Comparison of ENCODE assay signal across 10 cellular contexts in the genomic region with DNA sequence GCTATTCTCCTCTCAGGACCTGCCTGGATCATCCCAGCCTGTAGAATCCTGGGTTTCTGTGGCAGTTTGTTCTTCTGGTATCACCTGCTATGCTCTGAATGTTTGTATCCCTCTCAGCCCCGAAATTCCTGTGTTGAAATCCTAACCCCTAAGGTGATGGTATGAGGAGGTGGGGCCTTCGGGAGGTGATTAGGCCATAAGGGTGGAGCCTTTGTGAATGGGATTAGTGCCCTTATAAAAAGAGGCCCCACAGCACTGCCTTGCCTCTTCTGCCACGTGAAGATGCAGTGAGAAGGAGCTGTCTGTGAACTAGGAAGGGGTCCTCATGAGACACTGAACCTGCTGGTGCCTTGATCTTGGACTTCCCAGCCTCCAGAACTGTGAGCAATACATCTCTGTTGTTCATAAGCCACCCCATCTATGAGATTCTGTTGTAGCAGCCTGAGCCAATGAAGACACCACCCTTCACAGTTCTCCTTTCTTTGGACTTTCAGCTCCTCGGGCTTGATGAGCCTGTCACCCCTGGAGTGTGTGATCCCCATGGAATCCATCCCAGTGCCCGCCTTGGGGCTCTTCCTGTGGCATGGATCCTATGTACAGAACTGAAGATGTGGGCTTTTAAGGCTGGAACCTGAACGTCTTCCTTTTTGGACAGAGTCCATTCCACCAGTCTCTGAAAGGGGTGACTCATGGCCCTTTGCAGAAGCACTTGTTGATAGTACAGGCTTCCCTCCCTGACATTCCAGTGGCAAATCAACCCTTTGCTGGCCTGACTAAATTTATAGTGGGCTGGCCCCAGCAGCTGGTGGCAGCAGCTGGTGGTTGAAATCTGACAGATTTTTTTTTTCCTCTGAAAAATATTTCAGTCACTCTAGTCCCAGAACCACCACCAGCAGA.
DNase-seq lines count a peak whose midpoint lies in the region; TF ChIP-seq lines count a peak whose summit lies in the region.
"Had no signal": no experiment of that assay in that cellular context is flagged by ENCODE, and none has a peak within 500 bp of the region (broad histone marks: within the 10 kb centered on the region; RNA-seq: fewer than 3 reads in every experiment).

No MANE protein-coding gene starts in this region.

- DNase-seq in A172 (ENCODE audit: low spot score), result peak; percentile 87
- peak; percentile 94 for DNase-seq in M059J (ENCODE audit: low read depth)
- DNase-seq in dermis blood vessel endothelial cell, result peak; percentile 94
- DNase-seq in lung microvascular endothelial cell (ENCODE audit: low read depth in 2 of 2), result peak; percentile 67 to 97
- no peak for DNase-seq in NCI-H187 treated with DMSO at 0.1 percent for 48 hours (lab: John Stamatoyannopoulos, UW)
- no peak for DNase-seq in stimulated activated naive CD4-positive, alpha-beta T cell (lab: John Stamatoyannopoulos, UW)
- no peak for DNase-seq in GM20000 (ENCODE audit: low spot score)
- no peak for DNase-seq in C1 segment of cervical spinal cord (lab: John Stamatoyannopoulos, UW)
- DNase-seq: CD4-positive, CD25-positive, alpha-beta regulatory T cell; stimulated activated CD4-positive, alpha-beta T cell treated with anti-CD3 and anti-CD28 coated beads, Interleukin-2, amount 100 ng/mL, for 48 hours had no signal

- no peak for TF ChIP-seq CTCF in GM20000 (IDR thresholded peaks at IDR 0.05; ENCODE audit: extremely low read depth, missing control alignments)

Comparison
In these comparisons a context has a peak if more than half of its experiments do, and no peak if none do; other contexts are left out.
1. DNase-seq: peak in A172 (single experiment), M059J (single experiment), dermis blood vessel endothelial cell (single experiment) and lung microvascular endothelial cell (2 of 2); none in NCI-H187 treated with DMSO at 0.1 percent for 48 hours (single experiment), stimulated activated naive CD4-positive, alpha-beta T cell (0 of 6), GM20000 (single experiment) and C1 segment of cervical spinal cord (0 of 14).